24 cellular contexts compared by ENCODE assay signal in the genomic region with DNA sequence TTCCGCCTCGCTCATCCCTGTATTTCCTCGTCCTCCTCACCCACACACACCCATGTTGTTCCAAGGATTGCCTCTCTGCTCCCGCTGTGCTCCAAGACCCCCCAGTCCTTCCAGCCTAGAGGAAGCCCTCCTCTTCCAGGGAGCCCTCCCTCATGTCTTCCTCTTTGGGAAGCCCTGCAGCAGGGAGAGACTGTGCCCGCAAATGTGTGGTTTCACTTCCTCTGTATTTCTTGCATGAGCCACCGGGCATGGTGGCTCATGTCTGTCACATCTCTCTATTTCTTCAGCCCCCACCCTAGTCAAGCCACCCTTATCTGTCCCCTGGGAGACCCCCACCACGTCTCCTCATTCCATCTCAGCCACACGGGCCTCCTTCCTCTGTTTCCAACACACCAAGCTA. TPM values are rescaled to one million over a fixed set of nuclear protein-coding genes. Genes with fewer than 3 reads are reported as not detected.
DNase-seq lines count a peak whose midpoint lies in the region; ATAC-seq, FAIRE-seq and TF ChIP-seq lines count a peak whose summit lies in the region.
"Had no signal": no experiment of that assay in that cellular context is flagged by ENCODE, and none has a peak within 500 bp of the region (broad histone marks: within the 10 kb centered on the region; RNA-seq: fewer than 3 reads in every experiment).

No MANE protein-coding gene starts in this region.

- RAD21 ChIA-PET in GM12878 (lab: Charles Lee; ENCODE audit: unreplicated experiment): interaction anchor here (0.9 kb wide), 1 partner anchor 176 kb away, joined by 3 read pairs; no protein-coding TSS in a partner anchor

- ATAC-seq in GM12878: no peak
- peak; percentile 38 to 45 for ATAC-seq in stimulated activated naive B cell treated with anti-CD40 and anti-IgM and Interleukin-4, amounts not matched to agents 10 μg/mL and 1 μg/mL and 100 μg/mL, for 72 hours (replicated peaks)
- ATAC-seq: PC-3 had no signal

- TF ChIP-seq POLR2A in GM12891 (IDR thresholded peaks at IDR 0.05; ENCODE audit: low read depth, low read length) (no peak), NB4 (IDR thresholded peaks at IDR 0.05; ENCODE audit: extremely low read depth, insufficient read length) (no peak), GM12878 (IDR thresholded peaks at IDR 0.05; ENCODE audit: low read depth, low read length) (no peak)

- no peak for TF ChIP-seq EP300 in GM12878 (IDR thresholded peaks at IDR 0.05; ENCODE audit: borderline replicate concordance in 1 of 2, control insufficient read depth in 1 of 2, low read depth in 2 of 2, low read length in 2 of 2)

- H3K27ac ChIP-seq in GM12878 (ENCODE audit: control insufficient read depth, insufficient read depth): no peak overlapping the region

- DNase-seq in GM12891 (ENCODE audit: insufficient read length, low spot score): no peak
- DNase-seq in NB4 (ENCODE audit: low read depth): peak; percentile 51
- DNase-seq in GM12878 (ENCODE audit: low read depth, low spot score): no peak
- DNase-seq in stimulated activated naive B cell treated with anti-CD40 and anti-IgM and Interleukin-4, amounts not matched to agents 10 μg/mL and 1 μg/mL and 100 μg/mL, for 72 hours: no peak
- no peak for DNase-seq in T-helper 9 cell
- DNase-seq in activated naive CD4-positive, alpha-beta T cell treated with Interleukin-2 at 50 U/mL for 16 hours: no peak
- DNase-seq in kidney tubule cell (ENCODE audit: low spot score): no peak
- DNase-seq: BE2C; Caco-2; CD4-positive, alpha-beta memory T cell; DMS 273 treated with DMSO at 0.1 percent for 48 hours; DMS79 treated with DMSO at 0.1 percent for 48 hours; IMR-90; NCI-H1105 treated with DMSO at 0.1 percent for 48 hours; NCI-H2081; NCI-H2171; NCI-H345; NCI-H774; PC-3; SHP77; SK-N-SH had no signal

- no TSS peak for BruUV-seq in GM12878 (replicated peaks; lab: Mats Ljungman, UMichigan)

- CTCF ChIA-PET in GM12878 (lab: Yijun Ruan, JAX): interaction anchor here (1.2 to 2.7 kb wide), 2 partner anchors 9 to 17 kb away, joined by 3 to 10 read pairs; no protein-coding TSS in a partner anchor

- 25% methylated on average over 8 of the region's 8 CpGs for WGBS in GM12878 (ENCODE audit: insufficient coverage, insufficient replicate concordance, low lambda C conversion rate, missing lambda C conversion rate)

- POLR2A ChIA-PET in GM12878 (lab: Charles Lee): no interaction called here

- H3K9ac ChIP-seq in GM12878 (ENCODE audit: control insufficient read depth, insufficient read depth, low read length): no peak overlapping the region
- H3K9ac ChIP-seq: SK-N-SH had no signal

- no peak overlapping the region for H3K27ac Mint-ChIP-seq in stimulated activated naive B cell treated with anti-CD40 and anti-IgM and Interleukin-4, amounts not matched to agents 10 μg/mL and 1 μg/mL and 100 μg/mL, for 72 hours
- H3K27ac Mint-ChIP-seq: CD4-positive, alpha-beta memory T cell had no signal

- H3K27me3 Mint-ChIP-seq in stimulated activated naive B cell treated with anti-CD40 and anti-IgM and Interleukin-4, amounts not matched to agents 10 μg/mL and 1 μg/mL and 100 μg/mL, for 72 hours: peaks cover 13 to 17% of the 10 kb centered on the region in 2 donors

- no peaks in the 10 kb centered on the region for H3K36me3 ChIP-seq in GM12878 (ENCODE audit: control insufficient read depth in 2 of 2, insufficient read depth in 2 of 2, low read length in 1 of 2)
- H3K36me3 ChIP-seq: BE2C had no signal

- no peaks in the 10 kb centered on the region for H3K9me3 ChIP-seq in GM12878 (replicated peaks; ENCODE audit: control insufficient read depth, insufficient read depth, low read length)
- H3K9me3 ChIP-seq: BE2C, Caco-2, SK-N-SH had no signal

- H4K20me1 ChIP-seq in GM12878 (ENCODE audit: control insufficient read depth, insufficient read depth): no peaks in the 10 kb centered on the region

- FAIRE-seq in GM12891 (lab: Jason Lieb, UNC) (no peak), GM12878 (lab: Jason Lieb, UNC) (no peak)
- FAIRE-seq: GM12892 had no signal

- H3K4me1 ChIP-seq in GM12878 (ENCODE audit: control insufficient read depth, insufficient read depth, low read length): no peaks in the 10 kb centered on the region
- H3K4me1 ChIP-seq: BE2C, Caco-2 had no signal

- no peak for TF ChIP-seq RAD21 in GM12878 (IDR thresholded peaks at IDR 0.05; ENCODE audit: insufficient read depth, low read depth, low read length)

- TF ChIP-seq CTCF in NB4 (IDR thresholded peaks at IDR 0.05; ENCODE audit: low read depth, low read length) (no peak), GM12878 (IDR thresholded peaks at IDR 0.05 in 2 of 3, conservative IDR thresholded peaks at IDR 0.05 in 1 of 3; ENCODE audit: control insufficient read depth in 2 of 3, extremely low read depth in 1 of 3, insufficient read depth in 1 of 3, low read depth in 3 of 3, low read length in 3 of 3) (no peak)

- H3K27me3 ChIP-seq in GM12878 (replicated peaks in 1 of 2; ENCODE audit: control insufficient read depth in 2 of 2, insufficient read depth in 2 of 2, low read length in 1 of 2): no peaks in the 10 kb centered on the region
- H3K27me3 ChIP-seq: BE2C had no signal

- H3K79me2 ChIP-seq in GM12878 (ENCODE audit: control insufficient read depth, insufficient read depth, low read length): no peaks in the 10 kb centered on the region

- no peak overlapping the region for H2AFZ ChIP-seq in GM12878 (ENCODE audit: control insufficient read depth, low read depth, low read length)

- peaks cover 6 to 7% of the 10 kb centered on the region in 2 donors for H3K4me1 Mint-ChIP-seq in stimulated activated naive B cell treated with anti-CD40 and anti-IgM and Interleukin-4, amounts not matched to agents 10 μg/mL and 1 μg/mL and 100 μg/mL, for 72 hours

- H3K4me3 ChIP-seq in NB4 (ENCODE audit: low read depth, low read length) (no peak overlapping the region), GM12878 (no peak overlapping the region)

- H3K36me3 Mint-ChIP-seq in stimulated activated naive B cell treated with anti-CD40 and anti-IgM and Interleukin-4, amounts not matched to agents 10 μg/mL and 1 μg/mL and 100 μg/mL, for 72 hours: no peaks in the 10 kb centered on the region
- H3K36me3 Mint-ChIP-seq: CD4-positive, alpha-beta memory T cell had no signal

- in situ Hi-C loops in GM12878 (cut with MboI): no loop called here

- H3K9me3 Mint-ChIP-seq in stimulated activated naive B cell treated with anti-CD40 and anti-IgM and Interleukin-4, amounts not matched to agents 10 μg/mL and 1 μg/mL and 100 μg/mL, for 72 hours: peaks cover 2 to 3% of the 10 kb centered on the region in 2 donors

- H3K4me2 ChIP-seq in GM12878 (ENCODE audit: control insufficient read depth, insufficient read depth): no peak overlapping the region
- H3K4me2 ChIP-seq: SK-N-SH had no signal

- SMC1A ChIA-PET in GM12878 (lab: Charles Lee; ENCODE audit: uncharacterized antibody, unreplicated experiment): interaction anchor here (1.0 kb wide), 1 partner anchor 8 kb away, joined by 3 read pairs; no protein-coding TSS in a partner anchor

- no peak overlapping the region for H3K4me3 Mint-ChIP-seq in stimulated activated naive B cell treated with anti-CD40 and anti-IgM and Interleukin-4, amounts not matched to agents 10 μg/mL and 1 μg/mL and 100 μg/mL, for 72 hours
- H3K4me3 Mint-ChIP-seq: CD4-positive, alpha-beta memory T cell had no signal

- intact Hi-C loops in GM12878 (cut with micrococcal nuclease; ENCODE audit: unreplicated experiment): no loop called here

TF ChIP-seq in GM12891, 5 proteins besides CTCF, POLR2A, EP300 and RAD21:
- TF ChIP-seq PAX5 (IDR thresholded peaks at IDR 0.05; ENCODE audit: insufficient read depth, low read length, severe bottlenecking): no peak
- no peak for TF ChIP-seq POU2F2 (IDR thresholded peaks at IDR 0.05; ENCODE audit: low read depth, low read length)
- no peak for TF ChIP-seq TAF1 (IDR thresholded peaks at IDR 0.05; ENCODE audit: low read depth, low read length)
- peak; percentile 83 for TF ChIP-seq SPI1 (IDR thresholded peaks at IDR 0.05; ENCODE audit: low read depth, low read length)
- no peak for TF ChIP-seq POLR2AphosphoS5 (IDR thresholded peaks at IDR 0.05; ENCODE audit: low read depth, low read length)

TF ChIP-seq in GM12878, 131 proteins besides CTCF, POLR2A, EP300 and RAD21:
- TF ChIP-seq SPI1 (IDR thresholded peaks at IDR 0.05; ENCODE audit: borderline replicate concordance, insufficient read depth, low read depth, low read length) (peak; percentile 63; the same call in 1 of the 2 replicates), EZH2 (IDR thresholded peaks at IDR 0.05; ENCODE audit: borderline replicate concordance, control insufficient read depth, low read depth, low read length) (no peak)

RNA-seq across cellular contexts. Expression of a gene that starts 57.5 kb away (rescaled TPM):
- 0.01 TPM for polyA plus RNA-seq in GM12891 (2012; ENCODE audit: low read depth, missing spikeins)
- total RNA-seq in GM12878 (2013; cell fraction: nucleolus; rRNA removed): not detected in 2 replicates
- total RNA-seq in GM12878 (2014; rRNA removed) (not detected in 2 replicates), GM12878 (2014; rRNA removed; fragmentation: Illumina TruSeq; extraction: Trizol) (not detected in 2 replicates), GM12878 (2021) (not detected in 2 replicates)
- not detected for polyA plus RNA-seq in GM12878 (2011; ENCODE audit: low read depth)
- polyA plus RNA-seq in GM12878 (2011; rRNA removed) (not detected in 2 replicates), GM12878 (2014; fragmentation: Illumina TruSeq; extraction: Trizol) (not detected in 2 replicates), GM12878 (2014; fragmentation: Nextera tagmentation; extraction: Ambion mirVana) (not detected), GM12878 (2014; rRNA removed) (not detected in 2 replicates), GM12878 (2016; fragmentation: Nextera tagmentation; extraction: Ambion mirVana) (not detected)
- polyA plus RNA-seq in GM12878 (2011; cell fraction: cytosol; rRNA removed): not detected in 2 replicates
- polyA plus RNA-seq in GM12878 (2011; cell fraction: nucleus; rRNA removed): not detected in 2 replicates
- polyA plus RNA-seq in GM12878 (2012): not detected in 2 replicates
- not detected in 2 replicates for polyA minus RNA-seq in GM12878 (2011; rRNA and poly(A)+ RNA removed)
- polyA minus RNA-seq in GM12878 (2011; cell fraction: cytosol; rRNA and poly(A)+ RNA removed): not detected in 2 replicates
- polyA minus RNA-seq in GM12878 (2011; cell fraction: nucleus; rRNA and poly(A)+ RNA removed): not detected in 2 replicates
- total RNA-seq: CD4-positive, alpha-beta memory T cell; IMR-90; M059J; PC-3; RPMI7951 had no signal
- polyA plus RNA-seq: CD4-positive, alpha-beta memory T cell; IMR-90; SK-N-SH had no signal
